ENCODE assay signal across 11 cellular contexts in genomic region chr1:172356620-172357019, GRCh38.
DNase-seq lines count a peak whose midpoint lies in the region; ATAC-seq and TF ChIP-seq lines count a peak whose summit lies in the region.
"Had no signal": no experiment of that assay in that cellular context is flagged by ENCODE, and none has a peak within 500 bp of the region (broad histone marks: within the 10 kb centered on the region; RNA-seq: fewer than 3 reads in every experiment).

No MANE protein-coding gene starts in this region.

- H3K27ac ChIP-seq in CD4-positive, alpha-beta memory T cell (ENCODE audit: low read depth, low read length), result no peak overlapping the region

- no peak for DNase-seq in CD4-positive, alpha-beta memory T cell
- DNase-seq in MG63, result peak; percentile 33
- DNase-seq in chondrocyte (ENCODE audit: low spot score), result no peak
- DNase-seq in NCI-H524 (lab: John Stamatoyannopoulos, UW), result no peak
- DNase-seq in putamen (ENCODE audit: low spot score), result no peak
- no peak for DNase-seq in AG08395 (ENCODE audit: low spot score)
- DNase-seq: NCI-H510A treated with DMSO at 0.1 percent for 48 hours, right cardiac atrium had no signal

- no peaks in the 10 kb centered on the region for H3K9me3 ChIP-seq in CD4-positive, alpha-beta memory T cell (ENCODE audit: control insufficient read depth in 1 of 2, low read length in 2 of 2)
- H3K9me3 ChIP-seq in MG63, result no peaks in the 10 kb centered on the region
- H3K9me3 ChIP-seq: ascending aorta had no signal

- H3K9me3 Mint-ChIP-seq in CD4-positive, alpha-beta memory T cell, result peaks cover 0 to 4% (median 0%) of the 10 kb centered on the region in 8 donors
- H3K9me3 Mint-ChIP-seq in chondrocyte (ENCODE audit: low read depth) (no peaks in the 10 kb centered on the region), nephron (no peaks in the 10 kb centered on the region)

- CTCF ChIA-PET in CD4-positive, alpha-beta memory T cell (lab: Charles Lee; ENCODE audit: partially characterized antibody), result interaction anchor here (1.3 to 3.4 kb wide), 2 partner anchors 11 to 20 kb away, joined by 3 to 17 read pairs; no protein-coding TSS in a partner anchor

- H3K27me3 Mint-ChIP-seq in CD4-positive, alpha-beta memory T cell, result no peaks in the 10 kb centered on the region
- H3K27me3 Mint-ChIP-seq in chondrocyte (ENCODE audit: low read depth), result no peaks in the 10 kb centered on the region
- H3K27me3 Mint-ChIP-seq in nephron (ENCODE audit: low read depth), result no peaks in the 10 kb centered on the region

- peak; percentile 23 for TF ChIP-seq CTCF in chondrocyte (IDR thresholded peaks at IDR 0.05)
- no peak for TF ChIP-seq CTCF in nephron (IDR thresholded peaks at IDR 0.05; ENCODE audit: unreplicated experiment in 3 of 3)

- H3K4me3 Mint-ChIP-seq in CD4-positive, alpha-beta memory T cell, result peak overlapping the region in 1 of 8 donors; percentile 36
- no peak overlapping the region for H3K4me3 Mint-ChIP-seq in chondrocyte (ENCODE audit: unreplicated experiment)
- peak overlapping the region; percentile 40 to 54 (median 48) for H3K4me3 Mint-ChIP-seq in nephron

- no peaks in the 10 kb centered on the region for H3K36me3 ChIP-seq in CD4-positive, alpha-beta memory T cell (ENCODE audit: insufficient read depth, low read length)
- no peaks in the 10 kb centered on the region for H3K36me3 ChIP-seq in MG63
- H3K36me3 ChIP-seq: ascending aorta had no signal

- POLR2A ChIA-PET in CD4-positive, alpha-beta memory T cell (lab: Charles Lee; ENCODE audit: partially characterized antibody), result no interaction called here

- intact Hi-C loops in CD4-positive, alpha-beta memory T cell (cut with micrococcal nuclease), result loop anchor here (2.0 kb wide), 1 partner anchor 14 kb away; no protein-coding TSS in a partner anchor

- peak overlapping the region in 4 of 7 donors; percentile 63 to 75 (median 67) for H3K27ac Mint-ChIP-seq in CD4-positive, alpha-beta memory T cell
- peak overlapping the region; percentile 96 for H3K27ac Mint-ChIP-seq in chondrocyte (ENCODE audit: unreplicated experiment)
- H3K27ac Mint-ChIP-seq in nephron, result no peak overlapping the region

- H3K4me1 ChIP-seq in CD4-positive, alpha-beta memory T cell (ENCODE audit: insufficient read depth, low read length), result peaks cover 72% of the 10 kb centered on the region

- no peaks in the 10 kb centered on the region for H3K27me3 ChIP-seq in CD4-positive, alpha-beta memory T cell (ENCODE audit: insufficient read depth, low read length)
- H3K27me3 ChIP-seq in MG63, result no peaks in the 10 kb centered on the region
- H3K27me3 ChIP-seq: ascending aorta had no signal

- no peak overlapping the region for H3K4me3 ChIP-seq in CD4-positive, alpha-beta memory T cell (ENCODE audit: low read length in 2 of 2)
- H3K4me3 ChIP-seq in MG63, result no peak overlapping the region
- H3K4me3 ChIP-seq: ascending aorta had no signal

- no peak for ATAC-seq in GM18520 (IDR thresholded peaks at IDR 0.05; ENCODE audit: unreplicated experiment)

- no peaks in the 10 kb centered on the region for H3K36me3 Mint-ChIP-seq in CD4-positive, alpha-beta memory T cell
- H3K36me3 Mint-ChIP-seq in chondrocyte (ENCODE audit: low read depth), result no peaks in the 10 kb centered on the region
- peaks cover 7% of the 10 kb centered on the region for H3K36me3 Mint-ChIP-seq in nephron (ENCODE audit: low read depth)

- H3K4me1 Mint-ChIP-seq in CD4-positive, alpha-beta memory T cell, result peaks cover 31 to 66% (median 53%) of the 10 kb centered on the region in 4 donors
- H3K4me1 Mint-ChIP-seq in chondrocyte (ENCODE audit: low read depth), result peaks cover 82% of the 10 kb centered on the region
- peaks cover 79% of the 10 kb centered on the region for H3K4me1 Mint-ChIP-seq in nephron

Comparison
In these comparisons a context has a peak if more than half of its experiments do, and no peak if none do; other contexts are left out.
1. H3K27ac Mint-ChIP-seq: peak in CD4-positive, alpha-beta memory T cell (4 of 7) and chondrocyte (single experiment); none in nephron (0 of 3).